Comparison of ENCODE assay signal across 16 cellular contexts in the genomic region with DNA sequence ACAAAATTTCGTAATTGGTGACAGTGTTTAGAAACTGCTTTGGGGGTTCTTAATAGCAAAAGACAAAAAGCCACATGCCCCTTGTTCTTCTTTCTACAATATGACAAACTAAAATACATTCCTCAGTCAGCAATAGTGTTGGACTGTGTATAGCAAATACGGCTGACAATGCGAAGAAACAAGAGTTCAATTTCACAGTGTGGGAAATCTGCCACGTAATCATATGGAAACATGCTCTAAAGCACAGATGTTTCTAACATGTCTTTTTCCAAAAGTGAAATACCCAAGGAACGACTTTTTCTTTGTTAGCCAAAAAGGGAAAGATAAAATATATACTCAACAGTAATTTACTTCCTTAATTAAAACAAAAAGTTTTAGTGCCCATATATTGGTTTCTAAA.
"Had no signal": no experiment of that assay in that cellular context is flagged by ENCODE, and none has a peak within 500 bp of the region (broad histone marks: within the 10 kb centered on the region; RNA-seq: fewer than 3 reads in every experiment).

No MANE protein-coding gene starts in this region.

- H3K9me3 ChIP-seq: ascending aorta, breast epithelium, psoas muscle, thoracic aorta had no signal

- H3K4me1 Mint-ChIP-seq: activated naive CD8-positive, alpha-beta T cell treated with anti-CD3 and anti-CD28 coated beads, Interleukin-2, amount 50 U/mL, for 24 hours; nephron progenitor cell; stimulated activated effector memory CD8-positive, alpha-beta T cell treated with anti-CD3 and anti-CD28 coated beads, Interleukin-12 subunit alpha, Interleukin-12 subunit beta, amount 100 ng/mL, for 72 hours had no signal

- H3K27me3 ChIP-seq: ascending aorta, breast epithelium had no signal

- H3K4me3 ChIP-seq: ascending aorta, breast epithelium, psoas muscle, thoracic aorta had no signal

- H3K4me1 ChIP-seq: ascending aorta, breast epithelium, psoas muscle had no signal

- DNase-seq: activated naive CD4-positive, alpha-beta T cell treated with anti-CD3 and anti-CD28 coated beads for 36 hours; activated naive CD8-positive, alpha-beta T cell treated with anti-CD3 and anti-CD28 coated beads, Interleukin-2, amount 50 U/mL, for 24 hours; activated T-cell treated with anti-CD3 and anti-CD28 coated beads for 4 hours; islet precursor cell; mesendoderm; nephron progenitor cell; occipital lobe; psoas muscle; stimulated activated CD4-positive, alpha-beta T cell treated with anti-CD3 and anti-CD28 coated beads, Interleukin-12 subunit alpha, Interleukin-12 subunit beta, amount 100 ng/mL, for 4 hours; stimulated activated CD4-positive, alpha-beta T cell treated with anti-CD3 and anti-CD28 coated beads, Interleukin-2, amount 100 ng/mL, for 24 hours had no signal

- H3K9me3 Mint-ChIP-seq: stimulated activated effector memory CD8-positive, alpha-beta T cell treated with anti-CD3 and anti-CD28 coated beads, Interleukin-12 subunit alpha, Interleukin-12 subunit beta, amount 100 ng/mL, for 72 hours had no signal

- H3K36me3 ChIP-seq: ascending aorta, breast epithelium, thoracic aorta had no signal

- H3K4me3 Mint-ChIP-seq: activated naive CD4-positive, alpha-beta T cell treated with anti-CD3 and anti-CD28 coated beads for 36 hours; activated naive CD8-positive, alpha-beta T cell treated with anti-CD3 and anti-CD28 coated beads, Interleukin-2, amount 50 U/mL, for 24 hours; nephron progenitor cell; stimulated activated effector memory CD8-positive, alpha-beta T cell treated with anti-CD3 and anti-CD28 coated beads, Interleukin-12 subunit alpha, Interleukin-12 subunit beta, amount 100 ng/mL, for 72 hours had no signal

- H3K27ac Mint-ChIP-seq: activated naive CD4-positive, alpha-beta T cell treated with anti-CD3 and anti-CD28 coated beads for 36 hours; activated naive CD8-positive, alpha-beta T cell treated with anti-CD3 and anti-CD28 coated beads, Interleukin-2, amount 50 U/mL, for 24 hours; activated T-helper 2 cell treated with anti-CD3 and anti-CD28 coated beads, Interferon-gamma antibody, Interleukin-2, Interleukin-4, amounts not matched to agents 10 μg/mL and 5 μg/mL and 100 μg/mL, durations not matched to agents 14 hours and 24 hours and 36 hours; nephron progenitor cell; stimulated activated effector memory CD8-positive, alpha-beta T cell treated with anti-CD3 and anti-CD28 coated beads, Interleukin-12 subunit alpha, Interleukin-12 subunit beta, amount 100 ng/mL, for 72 hours had no signal

- H3K27ac ChIP-seq: ascending aorta, breast epithelium, epithelial cell of prostate, psoas muscle, thoracic aorta had no signal

- ATAC-seq: activated naive CD8-positive, alpha-beta T cell treated with anti-CD3 and anti-CD28 coated beads, Interleukin-2, amount 50 U/mL, for 24 hours; psoas muscle; stimulated activated effector memory CD8-positive, alpha-beta T cell treated with anti-CD3 and anti-CD28 coated beads, Interleukin-12 subunit alpha, Interleukin-12 subunit beta, amount 100 ng/mL, for 72 hours had no signal
